Comparison of ENCODE assay signal across 12 cellular contexts in the genomic region with DNA sequence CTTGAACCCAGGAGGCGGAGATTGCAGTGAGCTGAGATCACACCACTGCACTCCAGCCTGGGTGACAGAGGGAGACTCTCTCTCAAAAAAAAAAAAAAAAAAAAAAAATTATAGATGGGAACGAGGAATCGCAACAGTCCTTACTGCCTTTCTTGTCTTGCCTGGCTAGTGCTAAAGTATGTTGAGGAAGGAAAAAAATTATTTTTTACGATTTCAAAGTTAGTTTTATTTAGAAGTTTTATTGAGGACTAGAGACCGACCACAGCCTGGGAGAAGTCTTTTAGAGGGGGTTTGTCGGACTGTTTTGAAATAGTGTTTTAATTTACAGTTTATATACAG. TPM values are rescaled to one million over a fixed set of nuclear protein-coding genes. Genes with fewer than 3 reads are reported as not detected.
DNase-seq lines count a peak whose midpoint lies in the region; ATAC-seq and TF ChIP-seq lines count a peak whose summit lies in the region.
"Had no signal": no experiment of that assay in that cellular context is flagged by ENCODE, and none has a peak within 500 bp of the region (broad histone marks: within the 10 kb centered on the region; RNA-seq: fewer than 3 reads in every experiment).

No MANE protein-coding gene starts in this region.

- dilution Hi-C loops in mammary epithelial cell (cut with HindIII; ENCODE audit: low sequenced_read_pairs): no loop called here

- CTCF ChIA-PET in mammary epithelial cell (lab: Charles Lee; ENCODE audit: low non-redundant PET): no interaction called here
- CTCF ChIA-PET in activated CD8-positive, alpha-beta memory T cell treated with anti-CD3 and anti-CD28 coated beads, Interleukin-2, amount 10 ng/mL, durations not matched to agents 7 days and 5 days (lab: Charles Lee): interaction anchor here (1.1 kb wide), 1 partner anchor 96 kb away, joined by 3 read pairs; no protein-coding TSS in a partner anchor

- H3K4me3 ChIP-seq in ACC112 (ENCODE audit: low read depth, low read length) (no peak overlapping the region), mammary epithelial cell (replicated peaks in 1 of 3; ENCODE audit: insufficient read depth in 1 of 3, low read depth in 2 of 3, low read length in 3 of 3) (no peak overlapping the region)

- H3K9me3 Mint-ChIP-seq in osteocyte (ENCODE audit: unreplicated experiment): peaks cover 5% of the 10 kb centered on the region
- no peaks in the 10 kb centered on the region for H3K9me3 Mint-ChIP-seq in activated T-cell treated with anti-CD3 and anti-CD28 coated beads, Interleukin-2, amount 50 U/mL, for 4 hours
- no peaks in the 10 kb centered on the region for H3K9me3 Mint-ChIP-seq in activated CD8-positive, alpha-beta memory T cell treated with anti-CD3 and anti-CD28 coated beads, Interleukin-2, amount 10 ng/mL, durations not matched to agents 7 days and 5 days (ENCODE audit: low read depth)
- H3K9me3 Mint-ChIP-seq: IgD-negative memory B cell; neural crest cell; stimulated activated naive CD8-positive, alpha-beta T cell treated with anti-CD3 and anti-CD28 coated beads, Interleukin-15, amount 100 ng/mL, for 72 hours had no signal

- no peaks in the 10 kb centered on the region for H3K79me2 ChIP-seq in ACC112 (ENCODE audit: control insufficient read depth, insufficient read depth, low read length, unreplicated experiment)
- no peaks in the 10 kb centered on the region for H3K79me2 ChIP-seq in mammary epithelial cell (ENCODE audit: insufficient read depth, low read length)

- H3K9me3 ChIP-seq in mammary epithelial cell (replicated peaks; ENCODE audit: insufficient read depth, low read length): no peaks in the 10 kb centered on the region

- peaks cover 10% of the 10 kb centered on the region for H3K4me1 ChIP-seq in ACC112 (ENCODE audit: control insufficient read depth, insufficient read depth, low read length, unreplicated experiment)
- peaks cover 8% of the 10 kb centered on the region for H3K4me1 ChIP-seq in mammary epithelial cell (ENCODE audit: insufficient read depth, low read length)

- H4K20me1 ChIP-seq in mammary epithelial cell (ENCODE audit: insufficient read depth, low read length): no peaks in the 10 kb centered on the region

- no peak for ATAC-seq in activated T-cell treated with anti-CD3 and anti-CD28 coated beads, Interleukin-2, amount 50 U/mL, for 4 hours
- ATAC-seq in activated CD8-positive, alpha-beta memory T cell treated with anti-CD3 and anti-CD28 coated beads, Interleukin-2, amount 10 ng/mL, durations not matched to agents 7 days and 5 days: no peak
- no peak for ATAC-seq in HG03045 (IDR thresholded peaks at IDR 0.05; ENCODE audit: unreplicated experiment)

- WGBS in mammary epithelial cell (ENCODE audit: low coverage, missing lambda C conversion rate): 97% methylated on average over 6 of the region's 6 CpGs

- peak; percentile 13 for DNase-seq in HT1080 (ENCODE audit: low read depth)
- DNase-seq in mammary epithelial cell: no peak
- no peak for DNase-seq in osteocyte (ENCODE audit: extremely low spot score, unreplicated experiment)
- no peak for DNase-seq in activated T-cell treated with anti-CD3 and anti-CD28 coated beads, Interleukin-2, amount 50 U/mL, for 4 hours
- DNase-seq in stimulated activated CD4-positive, alpha-beta T cell treated with anti-CD3 and anti-CD28 coated beads, Interleukin-4, amount 100 ng/mL, for 24 hours: no peak
- DNase-seq in activated CD8-positive, alpha-beta memory T cell treated with anti-CD3 and anti-CD28 coated beads, Interleukin-2, amount 10 ng/mL, durations not matched to agents 7 days and 5 days: no peak
- DNase-seq: NCI-H1092 had no signal

- H2AFZ ChIP-seq in ACC112 (ENCODE audit: low read length, unreplicated experiment): no peak overlapping the region
- no peak overlapping the region for H2AFZ ChIP-seq in mammary epithelial cell (ENCODE audit: low read depth, low read length)

- H3K9ac ChIP-seq in mammary epithelial cell (ENCODE audit: insufficient read depth, low read length): no peak overlapping the region

- no peak for TF ChIP-seq CTCF in mammary epithelial cell (conservative IDR thresholded peaks at IDR 0.05 in 1 of 2, IDR thresholded peaks at IDR 0.05 in 1 of 2; ENCODE audit: extremely low read depth in 1 of 2, insufficient read depth in 1 of 2, low read depth in 1 of 2, low read length in 2 of 2)
- no peak for TF ChIP-seq CTCF in osteocyte (IDR thresholded peaks at IDR 0.05)

- H3K36me3 Mint-ChIP-seq in osteocyte (ENCODE audit: unreplicated experiment): no peaks in the 10 kb centered on the region
- H3K36me3 Mint-ChIP-seq in activated T-cell treated with anti-CD3 and anti-CD28 coated beads, Interleukin-2, amount 50 U/mL, for 4 hours (ENCODE audit: insufficient read depth): no peaks in the 10 kb centered on the region
- no peaks in the 10 kb centered on the region for H3K36me3 Mint-ChIP-seq in activated CD8-positive, alpha-beta memory T cell treated with anti-CD3 and anti-CD28 coated beads, Interleukin-2, amount 10 ng/mL, durations not matched to agents 7 days and 5 days
- H3K36me3 Mint-ChIP-seq: IgD-negative memory B cell had no signal

- H3K4me2 ChIP-seq in mammary epithelial cell (ENCODE audit: insufficient read depth, low read depth, low read length): no peak overlapping the region

- H3K36me3 ChIP-seq in ACC112 (ENCODE audit: insufficient read depth, low read length): no peaks in the 10 kb centered on the region
- no peaks in the 10 kb centered on the region for H3K36me3 ChIP-seq in mammary epithelial cell (ENCODE audit: insufficient read depth, low read length)

- peak overlapping the region; percentile 77 for H3K27ac ChIP-seq in ACC112 (ENCODE audit: low read depth, low read length)
- H3K27ac ChIP-seq in mammary epithelial cell (ENCODE audit: insufficient read depth, low read depth, low read length): peak overlapping the region; percentile 15

- BruUV-seq in mammary epithelial cell (replicated peaks; lab: Mats Ljungman, UMichigan): no TSS peak

- no peaks in the 10 kb centered on the region for H3K27me3 Mint-ChIP-seq in osteocyte (ENCODE audit: unreplicated experiment)
- H3K27me3 Mint-ChIP-seq in activated T-cell treated with anti-CD3 and anti-CD28 coated beads, Interleukin-2, amount 50 U/mL, for 4 hours (ENCODE audit: low read depth): peaks cover 11% of the 10 kb centered on the region
- peaks cover 20% of the 10 kb centered on the region for H3K27me3 Mint-ChIP-seq in activated CD8-positive, alpha-beta memory T cell treated with anti-CD3 and anti-CD28 coated beads, Interleukin-2, amount 10 ng/mL, durations not matched to agents 7 days and 5 days

- H3K4me3 Mint-ChIP-seq in osteocyte (ENCODE audit: unreplicated experiment): no peak overlapping the region
- no peak overlapping the region for H3K4me3 Mint-ChIP-seq in activated T-cell treated with anti-CD3 and anti-CD28 coated beads, Interleukin-2, amount 50 U/mL, for 4 hours
- H3K4me3 Mint-ChIP-seq in activated CD8-positive, alpha-beta memory T cell treated with anti-CD3 and anti-CD28 coated beads, Interleukin-2, amount 10 ng/mL, durations not matched to agents 7 days and 5 days: no peak overlapping the region

- intact Hi-C loops in mammary epithelial cell (cut with micrococcal nuclease): no loop called here

- H3K27me3 ChIP-seq in ACC112 (ENCODE audit: insufficient read depth, low read length) (no peaks in the 10 kb centered on the region), mammary epithelial cell (ENCODE audit: insufficient read depth, low read length) (no peaks in the 10 kb centered on the region)

- peak overlapping the region; percentile 97 for H3K27ac Mint-ChIP-seq in osteocyte (ENCODE audit: unreplicated experiment)
- no peak overlapping the region for H3K27ac Mint-ChIP-seq in activated CD8-positive, alpha-beta memory T cell treated with anti-CD3 and anti-CD28 coated beads, Interleukin-2, amount 10 ng/mL, durations not matched to agents 7 days and 5 days
- H3K27ac Mint-ChIP-seq: IgD-negative memory B cell had no signal

- H3K4me1 Mint-ChIP-seq in osteocyte (ENCODE audit: unreplicated experiment): peaks cover 70% of the 10 kb centered on the region
- H3K4me1 Mint-ChIP-seq in activated T-cell treated with anti-CD3 and anti-CD28 coated beads, Interleukin-2, amount 50 U/mL, for 4 hours (ENCODE audit: low read depth): peaks cover 6% of the 10 kb centered on the region
- peaks cover 10% of the 10 kb centered on the region for H3K4me1 Mint-ChIP-seq in activated CD8-positive, alpha-beta memory T cell treated with anti-CD3 and anti-CD28 coated beads, Interleukin-2, amount 10 ng/mL, durations not matched to agents 7 days and 5 days

- in situ Hi-C loops in mammary epithelial cell (cut with MboI; ENCODE audit: low sequenced_read_pairs in 2 of 2): no loop called here

RNA-seq across cellular contexts. Expression of a gene that starts 15.8 kb away (rescaled TPM):
- not detected in 2 replicates for total RNA-seq in HT1080 (2014; rRNA removed; shearing (Covaris generic))
- 0.09 and 0.10 TPM in 2 replicates for polyA plus RNA-seq in HT1080 (2015; cell fraction: cytosol; rRNA removed)
- polyA plus RNA-seq in HT1080 (2015; cell fraction: nucleus; rRNA removed): 0.02 and 0.03 TPM in 2 replicates
- total RNA-seq in mammary epithelial cell (1 to 10 TPM in 1 of 2 donors, not detected in 1; 1.2 TPM), osteocyte (0.52 and 0.54 TPM in 2 replicates)
- polyA plus RNA-seq in mammary epithelial cell: 0.08 TPM
- polyA minus RNA-seq in mammary epithelial cell: not detected
- under 1 TPM; 0.05 to 0.08 (median 0.05) TPM for total RNA-seq in activated T-cell treated with anti-CD3 and anti-CD28 coated beads, Interleukin-2, amount 50 U/mL, for 4 hours
- under 1 TPM in 1 of 2 experiments, not detected in 1; 0.26 TPM for total RNA-seq in activated CD8-positive, alpha-beta memory T cell treated with anti-CD3 and anti-CD28 coated beads, Interleukin-2, amount 10 ng/mL, durations not matched to agents 7 days and 5 days
